In genomic region chr17:76252040-76252954, GRCh38 we compare ENCODE assay signal across 8 cellular contexts. TPM values are rescaled to one million over a fixed set of nuclear protein-coding genes. Genes with fewer than 3 reads are reported as not detected.
DNase-seq lines count a peak whose midpoint lies in the region; ATAC-seq and TF ChIP-seq lines count a peak whose summit lies in the region.

No MANE protein-coding gene starts in this region.

- POLR2A ChIA-PET in CD8-positive, alpha-beta T cell (lab: Charles Lee) = interaction anchor here (1.3 to 7.0 kb wide), 4 partner anchors 11 to 60 kb away, joined by 5 to 121 read pairs (median 6); partner anchors contain the start of gene UBALD2

- peaks cover 44% of the 10 kb centered on the region for H3K4me1 ChIP-seq in CD8-positive, alpha-beta T cell (ENCODE audit: insufficient read depth, low read length)

- no peak for TF ChIP-seq CTCF in CD8-positive, alpha-beta T cell (IDR thresholded peaks at IDR 0.05)
- no peak for TF ChIP-seq CTCF in neural crest cell (conservative IDR thresholded peaks at IDR 0.05)

- CTCF ChIA-PET in CD8-positive, alpha-beta T cell (lab: Charles Lee) = interaction anchor here (0.6 to 1.6 kb wide), 5 partner anchors 11 to 131 kb away, joined by 3 to 4 read pairs (median 3); no protein-coding TSS in a partner anchor

- H3K27me3 ChIP-seq in CD8-positive, alpha-beta T cell (ENCODE audit: insufficient read depth, low read length) = no peaks in the 10 kb centered on the region

- peak in 1 of 7 experiments; percentile 74 for DNase-seq in CD8-positive, alpha-beta T cell
- DNase-seq in T-helper 2 cell treated with Interferon-gamma antibody and Interleukin-4, amounts not matched to agents 5 μg/mL and 100 μg/mL, for 36 hours (ENCODE audit: low spot score) = peak; percentile 47
- DNase-seq in neural crest cell (ENCODE audit: low read depth, low spot score) (no peak), cerebellum (ENCODE audit: low spot score) (no peak)

- H3K4me3 Mint-ChIP-seq in CD8-positive, alpha-beta T cell = peak overlapping the region; percentile 61
- H3K4me3 Mint-ChIP-seq in T-helper 2 cell treated with Interferon-gamma antibody and Interleukin-4, amounts not matched to agents 5 μg/mL and 100 μg/mL, for 36 hours = peak overlapping the region; percentile 76
- H3K4me3 Mint-ChIP-seq in neural crest cell = no peak overlapping the region

- H3K9me3 ChIP-seq in CD8-positive, alpha-beta T cell (ENCODE audit: low read length) = no peaks in the 10 kb centered on the region

- peak overlapping the region; percentile 7 for H3K27ac ChIP-seq in CD8-positive, alpha-beta T cell (ENCODE audit: low read depth, low read length)

- peaks cover 2% of the 10 kb centered on the region for H3K9me3 Mint-ChIP-seq in CD8-positive, alpha-beta T cell
- H3K9me3 Mint-ChIP-seq in T-helper 2 cell treated with Interferon-gamma antibody and Interleukin-4, amounts not matched to agents 5 μg/mL and 100 μg/mL, for 36 hours = peaks cover 7% of the 10 kb centered on the region
- H3K9me3 Mint-ChIP-seq in neural crest cell = peaks cover 3% of the 10 kb centered on the region

- peak; percentile 47 for ATAC-seq in CD8-positive, alpha-beta T cell
- ATAC-seq in HG02759 (IDR thresholded peaks at IDR 0.05; ENCODE audit: unreplicated experiment) (peak; percentile 59), esophagus mucosa (peak; percentile 86), HG02798 (IDR thresholded peaks at IDR 0.05; ENCODE audit: poor library complexity, unreplicated experiment) (no peak), GM18511 (IDR thresholded peaks at IDR 0.05; ENCODE audit: unreplicated experiment) (no peak)

- peak overlapping the region; percentile 12 for H3K4me3 ChIP-seq in CD8-positive, alpha-beta T cell (ENCODE audit: low read depth, low read length)

- H3K36me3 Mint-ChIP-seq in CD8-positive, alpha-beta T cell = no peaks in the 10 kb centered on the region
- H3K36me3 Mint-ChIP-seq in T-helper 2 cell treated with Interferon-gamma antibody and Interleukin-4, amounts not matched to agents 5 μg/mL and 100 μg/mL, for 36 hours (ENCODE audit: low read depth) = peaks cover 3% of the 10 kb centered on the region
- no peaks in the 10 kb centered on the region for H3K36me3 Mint-ChIP-seq in neural crest cell (ENCODE audit: low read depth)

- intact Hi-C loops in CD8-positive, alpha-beta T cell (cut with DNase I, micrococcal nuclease) = loop anchor here in 1 of 2 experiments (1.0 kb wide), 1 partner anchor 11 kb away; no protein-coding TSS in a partner anchor

- H3K36me3 ChIP-seq in CD8-positive, alpha-beta T cell (ENCODE audit: insufficient read depth, low read length) = no peaks in the 10 kb centered on the region

- peak overlapping the region; percentile 96 for H3K27ac Mint-ChIP-seq in CD8-positive, alpha-beta T cell
- H3K27ac Mint-ChIP-seq in T-helper 2 cell treated with Interferon-gamma antibody and Interleukin-4, amounts not matched to agents 5 μg/mL and 100 μg/mL, for 36 hours = peak overlapping the region; percentile 94
- peak overlapping the region; percentile 76 for H3K27ac Mint-ChIP-seq in neural crest cell (ENCODE audit: unreplicated experiment)

- peaks cover 60% of the 10 kb centered on the region for H3K4me1 Mint-ChIP-seq in CD8-positive, alpha-beta T cell (ENCODE audit: low read depth)
- H3K4me1 Mint-ChIP-seq in T-helper 2 cell treated with Interferon-gamma antibody and Interleukin-4, amounts not matched to agents 5 μg/mL and 100 μg/mL, for 36 hours (ENCODE audit: low read depth) = peaks cover 58% of the 10 kb centered on the region
- H3K4me1 Mint-ChIP-seq in neural crest cell = peaks cover 19% of the 10 kb centered on the region

- no peaks in the 10 kb centered on the region for H3K27me3 Mint-ChIP-seq in CD8-positive, alpha-beta T cell (ENCODE audit: low read depth)
- no peaks in the 10 kb centered on the region for H3K27me3 Mint-ChIP-seq in T-helper 2 cell treated with Interferon-gamma antibody and Interleukin-4, amounts not matched to agents 5 μg/mL and 100 μg/mL, for 36 hours (ENCODE audit: low read depth)
- H3K27me3 Mint-ChIP-seq in neural crest cell (ENCODE audit: low read depth) = no peaks in the 10 kb centered on the region

RNA-seq across cellular contexts. Expression of gene RNF157, which starts 12.0 kb away (rescaled TPM):
- 10 to 100 TPM; 22.3 to 25.5 TPM for total RNA-seq in CD8-positive, alpha-beta T cell
- total RNA-seq in esophagus mucosa (0.32 TPM), neural crest cell (50.4 and 54.0 TPM in 2 replicates), cerebellum (33.8 TPM)

RNA-seq across cellular contexts. Expression of gene UBALD2, which starts 12.9 kb away (rescaled TPM):
- 100 to 1,000 TPM; 241 to 249 TPM for total RNA-seq in CD8-positive, alpha-beta T cell
- 86.9 TPM for total RNA-seq in esophagus mucosa
- total RNA-seq in neural crest cell = 18.8 and 21.5 TPM in 2 replicates
- total RNA-seq in cerebellum = 5.4 TPM

RNA-seq across cellular contexts. Expression of gene QRICH2, which starts 55.8 kb away (rescaled TPM):
- 1 to 10 TPM; 1.4 to 2.1 TPM for total RNA-seq in CD8-positive, alpha-beta T cell
- total RNA-seq in esophagus mucosa (1.6 TPM), neural crest cell (10.6 and 12.3 TPM in 2 replicates), cerebellum (15.9 TPM)

Comparison
In these comparisons a context has a peak if more than half of its experiments do, and no peak if none do; other contexts are left out.
1. ATAC-seq: peak in CD8-positive, alpha-beta T cell (single experiment), HG02759 (single experiment) and esophagus mucosa (single experiment); none in HG02798 (single experiment) and GM18511 (single experiment).
2. RNA of gene RNF157, which starts 12.0 kb away (total RNA-seq): 50.4 to 54.0 TPM in neural crest cell, 33.8 TPM in cerebellum (single experiment) and 22.3 to 25.5 TPM in CD8-positive, alpha-beta T cell; 0.32 TPM in esophagus mucosa (single experiment); every median in the first group is over 10 times any median in the second.
3. Peak in every context shown above with its lines, with median percentiles within 50 percentile points of each other: H3K27ac Mint-ChIP-seq.